Comparison of ENCODE assay signal across 8 cellular contexts in genomic region chr13:23899555-23899954, GRCh38. TPM values are rescaled to one million over a fixed set of nuclear protein-coding genes. Genes with fewer than 3 reads are reported as not detected.
A peak's percentile ranks its signal among the peaks of the same experiment; 100 is the strongest.
DNase-seq lines count a peak whose midpoint lies in the region; ATAC-seq and TF ChIP-seq lines count a peak whose summit lies in the region.

No MANE protein-coding gene starts in this region.

- peak overlapping the region; percentile 84; the same call in 1 of the 2 replicates for H3K4ac ChIP-seq in IMR-90 (ENCODE audit: low read depth, low read length)

- BruUV-seq in IMR-90 (replicated peaks; lab: Mats Ljungman, UMichigan): no TSS peak

- H3K36me3 ChIP-seq in IMR-90 (ENCODE audit: control insufficient read depth, insufficient read depth, low read length) (no peaks in the 10 kb centered on the region), heart left ventricle (no peaks in the 10 kb centered on the region)

- H4K8ac ChIP-seq in IMR-90 (ENCODE audit: low read depth in 2 of 2, low read length in 2 of 2): peak overlapping the region in 1 of 2 experiments; percentile 69; a peak in 3 of 4 replicates

- intact Hi-C loops in IMR-90 (cut with micrococcal nuclease): loop anchor here (2.0 to 5.0 kb wide), 2 partner anchors 433 to 522 kb away; no protein-coding TSS in a partner anchor
- intact Hi-C loops in heart left ventricle (cut with DNase I): loop anchor here in 1 of 10 donors (10.0 kb wide), 1 partner anchor 425 kb away; no protein-coding TSS in a partner anchor

- in situ Hi-C loops in IMR-90 (cut with MboI; ENCODE audit: low sequenced_read_pairs): loop anchor here (25.0 kb wide), 1 partner anchor 537 kb away; no protein-coding TSS in a partner anchor

- peak overlapping the region; percentile 89 for H2BK5ac ChIP-seq in IMR-90 (ENCODE audit: low read depth, low read length, poor library complexity, severe bottlenecking)

- 0 out of 2 replicates have a peak overlapping the region, but pooled peaks have one; percentile 17 for H3K14ac ChIP-seq in IMR-90 (replicated peaks; ENCODE audit: low read depth, low read length)

- H3K4me2 ChIP-seq in IMR-90 (ENCODE audit: low read depth, low read length): peak overlapping the region; percentile 19; the same call in 1 of the 2 replicates

- H3K4me3 ChIP-seq in IMR-90 (ENCODE audit: insufficient read depth, low read depth, low read length) (no peak overlapping the region), heart left ventricle (no peak overlapping the region)

- DNase-seq in NCI-H510A treated with DMSO at 0.1 percent for 48 hours (lab: John Stamatoyannopoulos, UW) (peak; percentile 15), NCI-H510A (lab: John Stamatoyannopoulos, UW) (no peak), IMR-90 (peak; percentile 74), heart left ventricle (peak in 1 of 5 donors; percentile 38), NCI-H1436 (lab: John Stamatoyannopoulos, UW) (no peak)
- DNase-seq in activated CD4-positive, alpha-beta T cell treated with anti-CD3 and anti-CD28 coated beads, Interleukin-2, amount 50 U/mL, for 1 hour: peak; percentile 37
- DNase-seq in stimulated activated naive B cell treated with anti-CD40 and anti-IgM and Interleukin-4, amounts not matched to agents 10 μg/mL and 1 μg/mL and 100 μg/mL, for 72 hours: no peak

- no peak overlapping the region for H2AK5ac ChIP-seq in IMR-90 (ENCODE audit: low read depth, low read length)

- TF ChIP-seq RAD21 in IMR-90 (IDR thresholded peaks at IDR 0.05; ENCODE audit: low read length): peak; percentile 68

- 0 out of 2 replicates have a peak overlapping the region, but pooled peaks have one; percentile 23 for H4K91ac ChIP-seq in IMR-90 (ENCODE audit: insufficient read depth, low read depth, low read length)

- H3K23ac ChIP-seq in IMR-90 (ENCODE audit: low read depth, low read length): peak overlapping the region; percentile 26; the same call in 1 of the 2 replicates

- H3K9ac ChIP-seq in IMR-90 (ENCODE audit: low read depth, low read length): no peak overlapping the region; the same call in 1 of the 2 replicates

- TF ChIP-seq POLR2A in IMR-90 (IDR thresholded peaks at IDR 0.05; ENCODE audit: low read depth, low read length) (no peak), heart left ventricle (IDR thresholded peaks at IDR 0.05) (no peak)

- peaks cover 2 to 7% of the 10 kb centered on the region in 2 donors for H3K4me1 Mint-ChIP-seq in stimulated activated naive B cell treated with anti-CD40 and anti-IgM and Interleukin-4, amounts not matched to agents 10 μg/mL and 1 μg/mL and 100 μg/mL, for 72 hours

- H3K36me3 Mint-ChIP-seq in stimulated activated naive B cell treated with anti-CD40 and anti-IgM and Interleukin-4, amounts not matched to agents 10 μg/mL and 1 μg/mL and 100 μg/mL, for 72 hours: no peaks in the 10 kb centered on the region

- TF ChIP-seq CTCF in IMR-90 (conservative IDR thresholded peaks at IDR 0.05; ENCODE audit: low read depth, low read length): peak; percentile 74
- peak; percentile 25 to 75 (median 54) for TF ChIP-seq CTCF in heart left ventricle (IDR thresholded peaks at IDR 0.05)

- peaks cover 12% of the 10 kb centered on the region for H3K9me1 ChIP-seq in IMR-90 (ENCODE audit: insufficient read depth, low read length)

- H3K4me3 Mint-ChIP-seq in stimulated activated naive B cell treated with anti-CD40 and anti-IgM and Interleukin-4, amounts not matched to agents 10 μg/mL and 1 μg/mL and 100 μg/mL, for 72 hours: no peak overlapping the region

- no peaks in the 10 kb centered on the region for H3K79me1 ChIP-seq in IMR-90 (ENCODE audit: low read depth in 1 of 2, low read length in 2 of 2)

- H3K27ac ChIP-seq in IMR-90 (ENCODE audit: insufficient read depth, low read length): peak overlapping the region; percentile 78; the same call in 1 of the 2 replicates
- H3K27ac ChIP-seq in heart left ventricle: no peak overlapping the region

- H3K4me1 ChIP-seq in IMR-90 (ENCODE audit: control insufficient read depth, insufficient read depth, low read length) (peaks cover 14% of the 10 kb centered on the region), heart left ventricle (peaks cover 0 to 16% (median 9%) of the 10 kb centered on the region in 12 donors)

- no peaks in the 10 kb centered on the region for H4K20me1 ChIP-seq in IMR-90 (ENCODE audit: insufficient read depth, low read length)

- WGBS in IMR-90 (ENCODE audit: extremely low coverage in 2 of 2, insufficient read length in 1 of 2), 2 experiments: no CpG with 5 or more reads among the region's 4 CpGs
- 17 to 36% (median 29%) methylated on average over 4 of the region's 4 CpGs for WGBS in heart left ventricle, 4 donors

- no peaks in the 10 kb centered on the region for H3K9me3 Mint-ChIP-seq in stimulated activated naive B cell treated with anti-CD40 and anti-IgM and Interleukin-4, amounts not matched to agents 10 μg/mL and 1 μg/mL and 100 μg/mL, for 72 hours

- no peak overlapping the region for H3K27ac Mint-ChIP-seq in stimulated activated naive B cell treated with anti-CD40 and anti-IgM and Interleukin-4, amounts not matched to agents 10 μg/mL and 1 μg/mL and 100 μg/mL, for 72 hours

- H2BK120ac ChIP-seq in IMR-90 (ENCODE audit: low read depth, low read length): peak overlapping the region; percentile 99; the same call in 1 of the 2 replicates

- H2AFZ ChIP-seq in IMR-90 (replicated peaks; ENCODE audit: low read length, poor library complexity): no peak overlapping the region

- ATAC-seq in IMR-90 (ENCODE audit: low read depth) (peak; percentile 51), heart left ventricle (peak in 3 of 4 donors; percentile 40 to 58 (median 49)), GM21515 (IDR thresholded peaks at IDR 0.05; ENCODE audit: unreplicated experiment) (no peak)
- peak; percentile 60 to 63 for ATAC-seq in stimulated activated naive B cell treated with anti-CD40 and anti-IgM and Interleukin-4, amounts not matched to agents 10 μg/mL and 1 μg/mL and 100 μg/mL, for 72 hours (replicated peaks)

- peak overlapping the region; percentile 92 for H2BK20ac ChIP-seq in IMR-90 (ENCODE audit: low read depth, low read length)

- peak overlapping the region; percentile 51; the same call in 1 of the 2 replicates for H3K18ac ChIP-seq in IMR-90 (ENCODE audit: low read depth, low read length)

- POLR2A ChIA-PET in IMR-90 (lab: Charles Lee; ENCODE audit: unreplicated experiment): interaction anchor here (0.7 kb wide), 1 partner anchor 33 kb away, joined by 22 read pairs; no protein-coding TSS in a partner anchor

- CTCF ChIA-PET in IMR-90 (lab: Yijun Ruan, JAX): interaction anchor here (0.7 to 1.9 kb wide), 3 partner anchors 10 to 226 kb away, joined by 4 to 9 read pairs (median 7); partner anchors contain the start of gene MIPEP

- no peak overlapping the region for H3K56ac ChIP-seq in IMR-90 (ENCODE audit: extremely low read depth, insufficient read depth, low read length)

- no peak overlapping the region for H2AK9ac ChIP-seq in IMR-90 (replicated peaks; ENCODE audit: low read depth, low read length, poor library complexity)

- H3K9me3 ChIP-seq in IMR-90 (ENCODE audit: control insufficient read depth, insufficient read depth, low read length) (no peaks in the 10 kb centered on the region; the same call in 1 of the 2 replicates), heart left ventricle (no peaks in the 10 kb centered on the region)

- H4K5ac ChIP-seq in IMR-90 (ENCODE audit: low read depth, low read length): peak overlapping the region; percentile 51; the same call in 1 of the 2 replicates

- peaks cover 36 to 40% of the 10 kb centered on the region in 2 donors for H3K27me3 Mint-ChIP-seq in stimulated activated naive B cell treated with anti-CD40 and anti-IgM and Interleukin-4, amounts not matched to agents 10 μg/mL and 1 μg/mL and 100 μg/mL, for 72 hours

- dilution Hi-C loops in IMR-90 (cut with HindIII; ENCODE audit: low sequenced_read_pairs, unreplicated experiment): no loop called here

- H2BK15ac ChIP-seq in IMR-90 (ENCODE audit: low read depth, low read length): no peak overlapping the region

- H3K27me3 ChIP-seq in IMR-90 (ENCODE audit: control insufficient read depth, insufficient read depth, low read length) (no peaks in the 10 kb centered on the region), heart left ventricle (peaks cover 3 to 32% (median 20%) of the 10 kb centered on the region in 9 donors)

TF ChIP-seq in IMR-90, 13 proteins besides CTCF, POLR2A, EP300 and RAD21:
- no peak for TF ChIP-seq RCOR1 (IDR thresholded peaks at IDR 0.05; ENCODE audit: insufficient replicate concordance, low read length)
- peak; percentile 62 for TF ChIP-seq SMC3 (IDR thresholded peaks at IDR 0.05; ENCODE audit: low read depth, low read length)

RNA-seq across cellular contexts. Expression of gene C1QTNF9B, which starts 2.3 kb away (rescaled TPM):
- 0.56 and 0.72 TPM in 2 replicates for total RNA-seq in IMR-90 (2012; rRNA removed)
- polyA plus RNA-seq in IMR-90 (2012; rRNA removed): 0.79 and 1.1 TPM in 2 replicates
- polyA plus RNA-seq in IMR-90 (2012; cell fraction: cytosol; rRNA removed): 0.19 and 0.23 TPM in 2 replicates
- polyA plus RNA-seq in IMR-90 (2012; cell fraction: nucleus; rRNA removed; ENCODE audit: low replicate concordance): 0.44 and 1.5 TPM in 2 replicates
- 1 to 10 TPM in 2 of 9 donors, under 1 TPM in 4, not detected in 3; 0.37 to 2.0 (median 0.56) TPM for total RNA-seq in heart left ventricle
- polyA plus RNA-seq in heart left ventricle: 1 to 10 TPM; 1.8 to 3.1 TPM

RNA-seq across cellular contexts. Expression of gene MIPEP, which starts 10.4 kb away (rescaled TPM):
- total RNA-seq in IMR-90 (2012; rRNA removed) (21.5 and 22.2 TPM in 2 replicates), heart left ventricle (10 to 100 TPM; 21.5 to 88.1 (median 42.1) TPM)
- polyA plus RNA-seq in IMR-90 (2012; rRNA removed) (15.0 and 16.8 TPM in 2 replicates), heart left ventricle (10 to 100 TPM; 26.0 to 58.6 TPM)
- 6.5 and 14.3 TPM in 2 replicates for polyA plus RNA-seq in IMR-90 (2012; cell fraction: cytosol; rRNA removed)
- 4.6 and 11.4 TPM in 2 replicates for polyA plus RNA-seq in IMR-90 (2012; cell fraction: nucleus; rRNA removed; ENCODE audit: low replicate concordance)

Comparison
In these comparisons a context has a peak if more than half of its experiments do, and no peak if none do; other contexts are left out.
1. DNase-seq: peak in NCI-H510A treated with DMSO at 0.1 percent for 48 hours (single experiment), IMR-90 (single experiment) and activated CD4-positive, alpha-beta T cell treated with anti-CD3 and anti-CD28 coated beads, Interleukin-2, amount 50 U/mL, for 1 hour (single experiment); none in NCI-H510A (single experiment), stimulated activated naive B cell treated with anti-CD40 and anti-IgM and Interleukin-4, amounts not matched to agents 10 μg/mL and 1 μg/mL and 100 μg/mL, for 72 hours (single experiment) and NCI-H1436 (single experiment).